Comparison of ENCODE assay signal across 13 cellular contexts in the genomic region with DNA sequence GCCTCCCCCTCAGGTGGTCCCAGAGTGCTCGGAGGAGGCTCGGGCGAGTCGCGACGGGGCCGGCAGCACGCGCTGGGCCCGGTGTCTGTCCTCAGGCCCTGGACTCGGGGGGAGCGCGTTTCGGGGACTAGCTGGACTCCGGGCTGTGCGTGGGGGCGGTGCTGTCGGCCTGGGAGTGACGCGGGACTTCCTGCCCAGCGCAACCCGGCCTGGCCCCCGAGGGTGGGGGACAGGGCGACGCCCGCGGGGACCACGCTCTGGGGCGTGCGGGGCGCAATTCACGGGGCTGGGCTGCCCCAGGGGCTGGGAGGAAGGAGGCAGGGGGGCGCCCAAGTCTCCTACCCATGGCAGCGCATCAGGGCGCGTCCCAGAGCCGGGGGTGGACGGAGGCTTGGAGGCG. TPM values are rescaled to one million over a fixed set of nuclear protein-coding genes. Genes with fewer than 3 reads are reported as not detected.
A peak's percentile ranks its signal among the peaks of the same experiment; 100 is the strongest.
DNase-seq lines count a peak whose midpoint lies in the region; ATAC-seq lines count a peak whose summit lies in the region.
"Had no signal": no experiment of that assay in that cellular context is flagged by ENCODE, and none has a peak within 500 bp of the region (broad histone marks: within the 10 kb centered on the region; RNA-seq: fewer than 3 reads in every experiment).

No MANE protein-coding gene starts in this region.

- H3K4me1 Mint-ChIP-seq in activated T-cell treated with anti-CD3 and anti-CD28 coated beads, Interleukin-2, amount 50 U/mL, for 72 hours (ENCODE audit: low read depth): no peaks in the 10 kb centered on the region
- peaks cover 7% of the 10 kb centered on the region for H3K4me1 Mint-ChIP-seq in activated naive CD8-positive, alpha-beta T cell treated with anti-CD3 and anti-CD28 coated beads for 36 hours
- H3K4me1 Mint-ChIP-seq in immature natural killer cell: peaks cover 0 to 8% of the 10 kb centered on the region in 2 donors
- peaks cover 30% of the 10 kb centered on the region for H3K4me1 Mint-ChIP-seq in stimulated activated naive CD8-positive, alpha-beta T cell treated with anti-CD3 and anti-CD28 coated beads, Interleukin-15, amount 100 ng/mL, for 72 hours

- peak; percentile 27 to 58 for ATAC-seq in activated T-cell treated with anti-CD3 and anti-CD28 coated beads, Interleukin-2, amount 50 U/mL, for 72 hours (replicated peaks in 1 of 2)
- peak; percentile 15 for ATAC-seq in stimulated activated naive CD8-positive, alpha-beta T cell treated with anti-CD3 and anti-CD28 coated beads, Interleukin-15, amount 100 ng/mL, for 72 hours
- ATAC-seq: gastrocnemius medialis had no signal

- peak overlapping the region; percentile 69 to 77 for H3K4me3 Mint-ChIP-seq in activated T-cell treated with anti-CD3 and anti-CD28 coated beads, Interleukin-2, amount 50 U/mL, for 72 hours
- peak overlapping the region; percentile 14 for H3K4me3 Mint-ChIP-seq in activated naive CD8-positive, alpha-beta T cell treated with anti-CD3 and anti-CD28 coated beads for 36 hours
- peak overlapping the region; percentile 50 to 70 (median 59) for H3K4me3 Mint-ChIP-seq in immature natural killer cell
- peak overlapping the region; percentile 46 to 85 for H3K4me3 Mint-ChIP-seq in stimulated activated naive CD8-positive, alpha-beta T cell treated with anti-CD3 and anti-CD28 coated beads, Interleukin-15, amount 100 ng/mL, for 72 hours

- no peaks in the 10 kb centered on the region for H3K9me3 Mint-ChIP-seq in activated T-cell treated with anti-CD3 and anti-CD28 coated beads, Interleukin-2, amount 50 U/mL, for 72 hours
- no peaks in the 10 kb centered on the region for H3K9me3 Mint-ChIP-seq in activated naive CD8-positive, alpha-beta T cell treated with anti-CD3 and anti-CD28 coated beads for 36 hours
- no peaks in the 10 kb centered on the region for H3K9me3 Mint-ChIP-seq in immature natural killer cell
- no peaks in the 10 kb centered on the region for H3K9me3 Mint-ChIP-seq in stimulated activated naive CD8-positive, alpha-beta T cell treated with anti-CD3 and anti-CD28 coated beads, Interleukin-15, amount 100 ng/mL, for 72 hours

- H3K36me3 Mint-ChIP-seq in activated T-cell treated with anti-CD3 and anti-CD28 coated beads, Interleukin-2, amount 50 U/mL, for 72 hours (ENCODE audit: insufficient read depth in 2 of 2): no peaks in the 10 kb centered on the region
- no peaks in the 10 kb centered on the region for H3K36me3 Mint-ChIP-seq in activated naive CD8-positive, alpha-beta T cell treated with anti-CD3 and anti-CD28 coated beads for 36 hours
- no peaks in the 10 kb centered on the region for H3K36me3 Mint-ChIP-seq in immature natural killer cell

- no peak overlapping the region for H3K27ac Mint-ChIP-seq in activated T-cell treated with anti-CD3 and anti-CD28 coated beads, Interleukin-2, amount 50 U/mL, for 72 hours
- H3K27ac Mint-ChIP-seq in activated naive CD8-positive, alpha-beta T cell treated with anti-CD3 and anti-CD28 coated beads for 36 hours: no peak overlapping the region
- H3K27ac Mint-ChIP-seq in immature natural killer cell: peak overlapping the region in 1 of 6 donors; percentile 46
- H3K27ac Mint-ChIP-seq in stimulated activated naive CD8-positive, alpha-beta T cell treated with anti-CD3 and anti-CD28 coated beads, Interleukin-15, amount 100 ng/mL, for 72 hours: peak overlapping the region in 1 of 2 donors; percentile 54

- peaks cover 54% of the 10 kb centered on the region for H3K27me3 Mint-ChIP-seq in activated T-cell treated with anti-CD3 and anti-CD28 coated beads, Interleukin-2, amount 50 U/mL, for 72 hours (ENCODE audit: low read depth)
- peaks cover 79% of the 10 kb centered on the region for H3K27me3 Mint-ChIP-seq in activated naive CD8-positive, alpha-beta T cell treated with anti-CD3 and anti-CD28 coated beads for 36 hours
- peaks cover 9 to 14% (median 11%) of the 10 kb centered on the region in 3 donors for H3K27me3 Mint-ChIP-seq in immature natural killer cell (ENCODE audit: low read depth in 3 of 3)
- H3K27me3 Mint-ChIP-seq in stimulated activated naive CD8-positive, alpha-beta T cell treated with anti-CD3 and anti-CD28 coated beads, Interleukin-15, amount 100 ng/mL, for 72 hours: peaks cover 91% of the 10 kb centered on the region

- no peak for DNase-seq in activated T-cell treated with anti-CD3 and anti-CD28 coated beads, Interleukin-2, amount 50 U/mL, for 72 hours
- DNase-seq in activated T-cell treated with anti-CD3 and anti-CD28 coated beads, Interleukin-2, amount 50 U/mL, for 1 hour: no peak
- DNase-seq in activated naive CD8-positive, alpha-beta T cell treated with anti-CD3 and anti-CD28 coated beads for 36 hours: no peak
- DNase-seq in immature natural killer cell: peak in 2 of 3 donors; percentile 9 to 18
- no peak for DNase-seq in stimulated activated naive CD8-positive, alpha-beta T cell treated with anti-CD3 and anti-CD28 coated beads, Interleukin-15, amount 100 ng/mL, for 72 hours
- no peak for DNase-seq in iPS-NIHi7 (ENCODE audit: extremely low spot score)
- DNase-seq in NCI-H128 (lab: John Stamatoyannopoulos, UW; ENCODE audit: unreplicated experiment): no peak
- DNase-seq in pons (ENCODE audit: low spot score): no peak
- DNase-seq: activated CD4-positive, alpha-beta T cell treated with anti-CD3 and anti-CD28 coated beads for 48 hours; gastrocnemius medialis; NCI-H1436 treated with DMSO at 0.1 percent for 48 hours; NK-92 treated with Interleukin-12 subunit alpha and Interleukin-12 subunit beta, amount 100 ng/mL, for 24 hours; retina had no signal

RNA-seq across cellular contexts. Expression of a gene that starts 2.4 kb away (rescaled TPM):
- under 1 TPM in 1 of 2 donors, not detected in 1; 0.21 TPM for total RNA-seq in activated T-cell treated with anti-CD3 and anti-CD28 coated beads, Interleukin-2, amount 50 U/mL, for 72 hours
- total RNA-seq in activated naive CD8-positive, alpha-beta T cell treated with anti-CD3 and anti-CD28 coated beads for 36 hours: not detected
- under 1 TPM in 1 of 3 donors, not detected in 2; 0.24 TPM for polyA plus RNA-seq in immature natural killer cell

RNA-seq across cellular contexts. Expression of a gene that starts 5.2 kb away (rescaled TPM):
- total RNA-seq in activated T-cell treated with anti-CD3 and anti-CD28 coated beads, Interleukin-2, amount 50 U/mL, for 72 hours: under 1 TPM in 1 of 2 donors, not detected in 1; 0.21 TPM
- total RNA-seq in activated naive CD8-positive, alpha-beta T cell treated with anti-CD3 and anti-CD28 coated beads for 36 hours: not detected
- polyA plus RNA-seq in immature natural killer cell: not detected
- total RNA-seq: gastrocnemius medialis had no signal

RNA-seq across cellular contexts. Expression of a gene that starts 41.4 kb away (rescaled TPM):
- 100 to 1,000 TPM; 156 to 218 TPM for total RNA-seq in activated T-cell treated with anti-CD3 and anti-CD28 coated beads, Interleukin-2, amount 50 U/mL, for 72 hours
- total RNA-seq in activated naive CD8-positive, alpha-beta T cell treated with anti-CD3 and anti-CD28 coated beads for 36 hours: 10 to 100 TPM; 34.7 to 41.1 TPM
- polyA plus RNA-seq in immature natural killer cell: 100 to 1,000 TPM; 143 to 294 (median 153) TPM

Comparison
In these comparisons a context has a peak if more than half of its experiments do, and no peak if none do; other contexts are left out.
1. DNase-seq: peak in immature natural killer cell (2 of 3); none in activated T-cell treated with anti-CD3 and anti-CD28 coated beads, Interleukin-2, amount 50 U/mL, for 72 hours (0 of 2), activated T-cell treated with anti-CD3 and anti-CD28 coated beads, Interleukin-2, amount 50 U/mL, for 1 hour (single experiment), activated naive CD8-positive, alpha-beta T cell treated with anti-CD3 and anti-CD28 coated beads for 36 hours (single experiment), stimulated activated naive CD8-positive, alpha-beta T cell treated with anti-CD3 and anti-CD28 coated beads, Interleukin-15, amount 100 ng/mL, for 72 hours (0 of 2), iPS-NIHi7 (single experiment), NCI-H128 (single experiment) and pons (single experiment).
2. H3K4me3 Mint-ChIP-seq: peak in every context shown above with its lines; median percentile 73 in activated T-cell treated with anti-CD3 and anti-CD28 coated beads, Interleukin-2, amount 50 U/mL, for 72 hours; 66 in stimulated activated naive CD8-positive, alpha-beta T cell treated with anti-CD3 and anti-CD28 coated beads, Interleukin-15, amount 100 ng/mL, for 72 hours; 59 in immature natural killer cell; 14 in activated naive CD8-positive, alpha-beta T cell treated with anti-CD3 and anti-CD28 coated beads for 36 hours.